Comparison of ENCODE assay signal across 8 cellular contexts in genomic region chr5:53478411-53479044, GRCh38. TPM values are rescaled to one million over a fixed set of nuclear protein-coding genes. Genes with fewer than 3 reads are reported as not detected.
DNase-seq lines count a peak whose midpoint lies in the region; ATAC-seq, FAIRE-seq and TF ChIP-seq lines count a peak whose summit lies in the region.

No MANE protein-coding gene starts in this region.

- peak; percentile 79 for TF ChIP-seq CTCF in D721Med (IDR thresholded peaks at IDR 0.05; ENCODE audit: insufficient read depth, missing control alignments)

- no peak for FAIRE-seq in D721Med (lab: Jason Lieb, UNC)

- intact Hi-C loops in Right ventricle myocardium superior (cut with DNase I), result loop anchor here (5.0 kb wide), 1 partner anchor 739 kb away; no protein-coding TSS in a partner anchor

- ATAC-seq in Right ventricle myocardium superior (ENCODE audit: poor library complexity), result peak; percentile 63
- no peak for ATAC-seq in HG03520 (IDR thresholded peaks at IDR 0.05; ENCODE audit: unreplicated experiment)

- DNase-seq in D721Med (ENCODE audit: insufficient read length, low spot score) (peak; percentile 33), HCEC 1CT (peak; percentile 63), NCI-H446 treated with DMSO at 0.1 percent for 48 hours (lab: John Stamatoyannopoulos, UW) (peak; percentile 66), Right ventricle myocardium superior (peak; percentile 53), pons (ENCODE audit: low spot score) (peak; percentile 91), GDM1 (lab: John Stamatoyannopoulos, UW) (no peak)
- DNase-seq in activated naive CD4-positive, alpha-beta T cell treated with anti-CD3 and anti-CD28 coated beads, Interleukin-2, amount 50 U/mL, for 16 hours, result peak; percentile 16

RNA-seq across cellular contexts. Expression of gene FST, which starts 1.9 kb away (rescaled TPM):
- total RNA-seq in Right ventricle myocardium superior, result 5.8 TPM
